Comparison of ENCODE assay signal across 10 cellular contexts in the genomic region with DNA sequence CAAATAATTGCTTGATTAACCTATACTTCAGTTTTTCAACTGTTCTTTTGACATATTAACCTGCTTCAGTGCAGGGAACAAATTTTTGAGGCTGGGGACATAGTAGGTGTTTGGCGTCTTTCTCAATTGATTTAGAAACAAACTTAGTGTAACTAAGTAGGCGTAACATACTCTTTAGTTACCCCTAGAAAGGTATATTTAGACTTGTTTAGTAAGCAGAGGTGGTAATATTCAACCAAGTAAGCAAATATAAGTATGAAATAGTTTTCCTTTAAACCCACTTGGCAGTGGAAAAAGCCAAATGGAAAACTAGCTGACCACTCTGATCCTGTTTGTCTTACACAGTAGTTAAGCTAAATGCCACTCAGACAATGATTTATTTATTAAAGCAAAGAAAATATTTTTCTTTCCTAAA.
DNase-seq lines count a peak whose midpoint lies in the region; ATAC-seq, FAIRE-seq and TF ChIP-seq lines count a peak whose summit lies in the region.
"Had no signal": no experiment of that assay in that cellular context is flagged by ENCODE, and none has a peak within 500 bp of the region (broad histone marks: within the 10 kb centered on the region; RNA-seq: fewer than 3 reads in every experiment).

No MANE protein-coding gene starts in this region.

- H3K27me3 ChIP-seq in CD4-positive, CD25-positive, alpha-beta regulatory T cell (ENCODE audit: control insufficient read depth, insufficient read depth, low read length), result no peaks in the 10 kb centered on the region
- H3K27me3 ChIP-seq in GM12878 (replicated peaks in 1 of 2; ENCODE audit: control insufficient read depth in 2 of 2, insufficient read depth in 2 of 2, low read length in 1 of 2), result no peaks in the 10 kb centered on the region
- H3K27me3 ChIP-seq in naive thymus-derived CD4-positive, alpha-beta T cell (ENCODE audit: control insufficient read depth in 2 of 2, insufficient read depth in 2 of 2, low read length in 2 of 2), result no peaks in the 10 kb centered on the region

- no peak for TF ChIP-seq POLR2A in GM12878 (IDR thresholded peaks at IDR 0.05; ENCODE audit: low read depth, low read length)

- H2AFZ ChIP-seq in GM12878 (ENCODE audit: control insufficient read depth, low read depth, low read length), result no peak overlapping the region; the same call in 1 of the 2 replicates

- FAIRE-seq in GM12878 (lab: Jason Lieb, UNC), result no peak
- FAIRE-seq: TTC549 had no signal

- CTCF ChIA-PET in GM12878 (lab: Yijun Ruan, JAX), result interaction anchor here (0.6 to 3.2 kb wide), 10 partner anchors 8 to 310 kb away, joined by 3 to 17 read pairs (median 4); no protein-coding TSS in a partner anchor
- CTCF ChIA-PET in naive thymus-derived CD4-positive, alpha-beta T cell (lab: Charles Lee), result no interaction called here

- peaks cover 99% of the 10 kb centered on the region for H3K79me2 ChIP-seq in GM12878 (ENCODE audit: control insufficient read depth, insufficient read depth, low read length)

- H3K36me3 ChIP-seq in CD4-positive, CD25-positive, alpha-beta regulatory T cell (ENCODE audit: control insufficient read depth, insufficient read depth, low read length), result peaks cover 12% of the 10 kb centered on the region
- peaks cover 0 to 11% of the 10 kb centered on the region in 2 experiments; a peak in 1 of 4 replicates for H3K36me3 ChIP-seq in GM12878 (ENCODE audit: control insufficient read depth in 2 of 2, insufficient read depth in 2 of 2, low read length in 1 of 2)
- peaks cover 0 to 6% (median 3%) of the 10 kb centered on the region in 3 experiments for H3K36me3 ChIP-seq in naive thymus-derived CD4-positive, alpha-beta T cell (ENCODE audit: control insufficient read depth in 2 of 3, insufficient read depth in 3 of 3, low read length in 3 of 3)

- H3K27me3 Mint-ChIP-seq in CD4-positive, CD25-positive, alpha-beta regulatory T cell, result no peaks in the 10 kb centered on the region
- no peaks in the 10 kb centered on the region for H3K27me3 Mint-ChIP-seq in naive thymus-derived CD4-positive, alpha-beta T cell

- peak overlapping the region; percentile 76 for H3K4me2 ChIP-seq in GM12878 (ENCODE audit: control insufficient read depth, insufficient read depth)

- H4K20me1 ChIP-seq in GM12878 (ENCODE audit: control insufficient read depth, insufficient read depth), result no peaks in the 10 kb centered on the region

- TF ChIP-seq RAD21 in GM12878 (IDR thresholded peaks at IDR 0.05; ENCODE audit: insufficient read depth, low read depth, low read length), result no peak

- TF ChIP-seq EP300 in GM12878 (IDR thresholded peaks at IDR 0.05; ENCODE audit: borderline replicate concordance in 1 of 2, control insufficient read depth in 1 of 2, low read depth in 2 of 2, low read length in 2 of 2), result no peak

- intact Hi-C loops in GM12878 (cut with micrococcal nuclease; ENCODE audit: unreplicated experiment), result loop anchor here (5.0 kb wide), 1 partner anchor 185 kb away; no protein-coding TSS in a partner anchor
- intact Hi-C loops in naive thymus-derived CD4-positive, alpha-beta T cell (cut with micrococcal nuclease), result no loop called here

- peak overlapping the region; percentile 31 to 89 (median 46) for H3K4me3 Mint-ChIP-seq in CD4-positive, CD25-positive, alpha-beta regulatory T cell
- H3K4me3 Mint-ChIP-seq in naive thymus-derived CD4-positive, alpha-beta T cell, result peak overlapping the region in 9 of 10 donors; percentile 22 to 81 (median 68)

- peaks cover 25% of the 10 kb centered on the region for H3K36me3 Mint-ChIP-seq in CD4-positive, CD25-positive, alpha-beta regulatory T cell
- H3K36me3 Mint-ChIP-seq in naive thymus-derived CD4-positive, alpha-beta T cell, result peaks cover 1 to 26% (median 14%) of the 10 kb centered on the region in 5 donors

- H3K27ac ChIP-seq in CD4-positive, CD25-positive, alpha-beta regulatory T cell (ENCODE audit: insufficient read depth, low read length, poor library complexity, severe bottlenecking), result peak overlapping the region; percentile 60
- H3K27ac ChIP-seq in GM12878 (ENCODE audit: control insufficient read depth, insufficient read depth), result peak overlapping the region; percentile 79
- peak overlapping the region; percentile 51 for H3K27ac ChIP-seq in naive thymus-derived CD4-positive, alpha-beta T cell (ENCODE audit: low read depth, low read length)

- 10% methylated on average over 2 of the region's 2 CpGs for WGBS in GM12878 (ENCODE audit: insufficient coverage, insufficient replicate concordance, low lambda C conversion rate, missing lambda C conversion rate)

- no peak for ATAC-seq in CD4-positive, CD25-positive, alpha-beta regulatory T cell (ENCODE audit: low read depth in 2 of 2)
- ATAC-seq in GM21619 (IDR thresholded peaks at IDR 0.05; ENCODE audit: unreplicated experiment) (peak; percentile 45), GM12878 (peak; percentile 48), GM21717 (IDR thresholded peaks at IDR 0.05; ENCODE audit: unreplicated experiment) (no peak)
- no peak for ATAC-seq in naive thymus-derived CD4-positive, alpha-beta T cell

- H3K9me3 ChIP-seq in CD4-positive, CD25-positive, alpha-beta regulatory T cell (ENCODE audit: control insufficient read depth in 2 of 2, low read length in 2 of 2), result no peaks in the 10 kb centered on the region
- peaks cover 3% of the 10 kb centered on the region; the same call in 2 of the 3 replicates for H3K9me3 ChIP-seq in GM12878 (replicated peaks; ENCODE audit: control insufficient read depth, insufficient read depth, low read length)
- no peaks in the 10 kb centered on the region for H3K9me3 ChIP-seq in naive thymus-derived CD4-positive, alpha-beta T cell (ENCODE audit: control insufficient read depth in 2 of 3, low read length in 3 of 3)

- H3K4me3 ChIP-seq in CD4-positive, CD25-positive, alpha-beta regulatory T cell (ENCODE audit: low read depth, low read length), result peak overlapping the region; percentile 63
- peak overlapping the region; percentile 53; the same call in 1 of the 2 replicates for H3K4me3 ChIP-seq in GM12878
- no peak overlapping the region for H3K4me3 ChIP-seq in naive thymus-derived CD4-positive, alpha-beta T cell (ENCODE audit: low read length)

- BruUV-seq in GM12878 (replicated peaks; lab: Mats Ljungman, UMichigan), result TSS peak; percentile 91

- no peak for TF ChIP-seq CTCF in GM12878 (IDR thresholded peaks at IDR 0.05 in 2 of 3, conservative IDR thresholded peaks at IDR 0.05 in 1 of 3; ENCODE audit: control insufficient read depth in 2 of 3, extremely low read depth in 1 of 3, insufficient read depth in 1 of 3, low read depth in 3 of 3, low read length in 3 of 3)

- H3K9ac ChIP-seq in GM12878 (ENCODE audit: control insufficient read depth, insufficient read depth, low read length), result peak overlapping the region; percentile 40

- in situ Hi-C loops in GM12878 (cut with MboI), result no loop called here

- H3K4me1 Mint-ChIP-seq in CD4-positive, CD25-positive, alpha-beta regulatory T cell, result peaks cover 44 to 91% (median 71%) of the 10 kb centered on the region in 4 donors
- peaks cover 35 to 98% (median 90%) of the 10 kb centered on the region in 7 donors for H3K4me1 Mint-ChIP-seq in naive thymus-derived CD4-positive, alpha-beta T cell

- H3K9me3 Mint-ChIP-seq in CD4-positive, CD25-positive, alpha-beta regulatory T cell, result no peaks in the 10 kb centered on the region
- H3K9me3 Mint-ChIP-seq in naive thymus-derived CD4-positive, alpha-beta T cell, result no peaks in the 10 kb centered on the region

- RAD21 ChIA-PET in GM12878 (lab: Charles Lee; ENCODE audit: unreplicated experiment), result interaction anchor here (0.9 to 2.3 kb wide), 16 partner anchors 8 to 189 kb away, joined by 3 to 12 read pairs (median 6); partner anchors contain the start of gene MBNL1

- DNase-seq in CD4-positive, CD25-positive, alpha-beta regulatory T cell, result no peak
- DNase-seq in GM12878 (ENCODE audit: low read depth, low spot score) (no peak), KG1 (lab: John Stamatoyannopoulos, UW) (no peak), nucleus accumbens (lab: John Stamatoyannopoulos, UW) (no peak), T1000 (lab: John Stamatoyannopoulos, UW) (no peak)
- no peak for DNase-seq in naive thymus-derived CD4-positive, alpha-beta T cell
- DNase-seq: GF-D8 had no signal

- POLR2A ChIA-PET in GM12878 (lab: Charles Lee), result interaction anchor here (0.5 to 1.2 kb wide), 4 partner anchors 20 to 1190 kb away, joined by 3 to 4 read pairs (median 4); no protein-coding TSS in a partner anchor
- POLR2A ChIA-PET in naive thymus-derived CD4-positive, alpha-beta T cell (lab: Charles Lee), result interaction anchor here (0.7 kb wide), 1 partner anchor 103 kb away, joined by 3 read pairs; no protein-coding TSS in a partner anchor

- peak overlapping the region; percentile 10 to 92 (median 85) for H3K27ac Mint-ChIP-seq in CD4-positive, CD25-positive, alpha-beta regulatory T cell
- H3K27ac Mint-ChIP-seq in naive thymus-derived CD4-positive, alpha-beta T cell, result peak overlapping the region; percentile 10 to 93 (median 57)

- peaks cover 77% of the 10 kb centered on the region for H3K4me1 ChIP-seq in CD4-positive, CD25-positive, alpha-beta regulatory T cell (ENCODE audit: control insufficient read depth, insufficient read depth, low read length, poor library complexity, severe bottlenecking)
- peaks cover 23% of the 10 kb centered on the region for H3K4me1 ChIP-seq in GM12878 (ENCODE audit: control insufficient read depth, insufficient read depth, low read length)
- peaks cover 51 to 69% of the 10 kb centered on the region in 2 donors for H3K4me1 ChIP-seq in naive thymus-derived CD4-positive, alpha-beta T cell (ENCODE audit: control insufficient read depth in 2 of 2, insufficient read depth in 2 of 2, low read length in 2 of 2)

- SMC1A ChIA-PET in GM12878 (lab: Charles Lee; ENCODE audit: uncharacterized antibody, unreplicated experiment), result interaction anchor here (0.6 to 3.9 kb wide), 25 partner anchors 10 to 1833 kb away, joined by 3 to 38 read pairs (median 4); no protein-coding TSS in a partner anchor

TF ChIP-seq in GM12878, 131 proteins besides CTCF, POLR2A, EP300 and RAD21:
- TF ChIP-seq SIN3A (IDR thresholded peaks at IDR 0.05; ENCODE audit: low read depth, low read length) (no peak), ESRRA (IDR thresholded peaks at IDR 0.05; ENCODE audit: low read length) (no peak)
TF ChIP-seq in GM12878: peak in this region for 0.

Comparison
In these comparisons a context has a peak if more than half of its experiments do, and no peak if none do; other contexts are left out.
1. ATAC-seq: peak in GM21619 (single experiment) and GM12878 (single experiment); none in CD4-positive, CD25-positive, alpha-beta regulatory T cell (0 of 2), naive thymus-derived CD4-positive, alpha-beta T cell (single experiment) and GM21717 (single experiment).
2. Peak in every context shown above with its lines, with median percentiles within 50 percentile points of each other: H3K27ac ChIP-seq.